Comparison of ENCODE assay signal across 8 cellular contexts in the genomic region with DNA sequence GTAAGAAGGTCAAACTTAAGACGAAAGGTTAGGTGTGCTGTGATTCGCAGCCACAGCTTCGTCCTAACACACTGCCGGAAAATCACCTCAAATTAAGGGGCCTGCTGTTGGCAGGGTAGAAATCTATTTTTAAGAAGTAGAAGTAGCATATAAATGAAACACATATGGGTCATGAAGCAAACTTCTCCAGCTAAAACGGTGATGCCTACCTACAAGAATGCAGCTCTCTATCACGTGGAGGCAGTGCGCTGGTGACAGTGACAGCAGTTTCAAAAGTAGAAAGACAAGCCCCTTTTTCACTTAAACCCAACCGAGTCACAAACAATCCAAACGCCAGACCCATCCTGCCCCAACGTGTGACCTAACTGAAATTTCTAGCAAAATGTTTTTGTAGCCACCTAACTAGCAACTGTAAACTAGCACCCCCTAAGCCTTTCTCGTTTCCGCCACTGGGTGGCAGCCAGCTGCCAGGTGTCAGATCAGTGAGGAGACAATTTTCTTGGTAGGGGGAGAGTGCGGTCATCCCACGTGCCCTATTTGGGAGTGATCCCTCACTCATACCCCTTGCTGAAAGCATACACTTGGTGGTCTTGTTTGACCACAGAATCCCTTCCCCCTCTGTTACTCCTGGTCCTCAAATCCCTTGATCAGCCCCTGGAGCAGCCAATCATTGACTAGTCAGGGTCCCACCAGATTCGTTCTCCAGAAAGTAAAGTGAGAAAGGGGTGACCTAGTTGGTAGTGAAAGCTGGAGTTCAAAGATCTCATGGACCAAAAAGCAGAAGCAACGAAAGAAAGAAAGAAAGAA.
DNase-seq lines count a peak whose midpoint lies in the region; ATAC-seq and TF ChIP-seq lines count a peak whose summit lies in the region.

No MANE protein-coding gene starts in this region.

- no peak overlapping the region for H3K9ac ChIP-seq in parathyroid adenoma

- no peak overlapping the region for H3K27ac Mint-ChIP-seq in activated naive CD4-positive, alpha-beta T cell treated with anti-CD3 and anti-CD28 coated beads, Interleukin-2, amount 10 ng/mL, durations not matched to agents 7 days and 5 days

- H3K36me3 ChIP-seq in Panc1 (ENCODE audit: control insufficient read depth, insufficient read depth, low read length) (no peaks in the 10 kb centered on the region), parathyroid adenoma (ENCODE audit: control insufficient read depth, insufficient read depth, low read length) (no peaks in the 10 kb centered on the region), vagina (no peaks in the 10 kb centered on the region)

- TF ChIP-seq CTCF in 22Rv1 (IDR thresholded peaks at IDR 0.05): peak; percentile 92
- TF ChIP-seq CTCF in GM12875 (IDR thresholded peaks at IDR 0.05; ENCODE audit: borderline replicate concordance, insufficient read depth, low read depth, low read length): peak; percentile 87
- peak; percentile 85 for TF ChIP-seq CTCF in Panc1 (IDR thresholded peaks at IDR 0.05)
- peak; percentile 65 for TF ChIP-seq CTCF in parathyroid adenoma (IDR thresholded peaks at IDR 0.05)
- TF ChIP-seq CTCF in vagina (IDR thresholded peaks at IDR 0.05): peak; percentile 38 to 76 (median 67)

- H3K27me3 Mint-ChIP-seq in activated naive CD4-positive, alpha-beta T cell treated with anti-CD3 and anti-CD28 coated beads, Interleukin-2, amount 10 ng/mL, durations not matched to agents 7 days and 5 days: peaks cover 15% of the 10 kb centered on the region

- H3K9me3 ChIP-seq in Panc1 (ENCODE audit: control insufficient read depth, insufficient read depth, low read depth, low read length) (no peaks in the 10 kb centered on the region), parathyroid adenoma (ENCODE audit: control insufficient read depth, low read length) (no peaks in the 10 kb centered on the region), vagina (no peaks in the 10 kb centered on the region)

- no peaks in the 10 kb centered on the region for H3K4me1 Mint-ChIP-seq in activated naive CD4-positive, alpha-beta T cell treated with anti-CD3 and anti-CD28 coated beads, Interleukin-2, amount 10 ng/mL, durations not matched to agents 7 days and 5 days

- no peak for TF ChIP-seq POLR2A in vagina (IDR thresholded peaks at IDR 0.05)

- no peaks in the 10 kb centered on the region for H3K79me2 ChIP-seq in parathyroid adenoma

- CTCF ChIA-PET in Panc1 (lab: Charles Lee): interaction anchor here (0.7 to 2.0 kb wide), 3 partner anchors 11 to 142 kb away, joined by 3 to 8 read pairs (median 4); no protein-coding TSS in a partner anchor
- CTCF ChIA-PET in activated naive CD4-positive, alpha-beta T cell treated with anti-CD3 and anti-CD28 coated beads, Interleukin-2, amount 10 ng/mL, durations not matched to agents 7 days and 5 days (lab: Charles Lee): interaction anchor here (1.1 to 3.7 kb wide), 5 partner anchors 10 to 631 kb away, joined by 3 to 71 read pairs (median 9); no protein-coding TSS in a partner anchor

- ATAC-seq in Panc1: peak; percentile 79

- H3K9me3 Mint-ChIP-seq in activated naive CD4-positive, alpha-beta T cell treated with anti-CD3 and anti-CD28 coated beads, Interleukin-2, amount 10 ng/mL, durations not matched to agents 7 days and 5 days: no peaks in the 10 kb centered on the region

- H3K36me3 Mint-ChIP-seq in activated naive CD4-positive, alpha-beta T cell treated with anti-CD3 and anti-CD28 coated beads, Interleukin-2, amount 10 ng/mL, durations not matched to agents 7 days and 5 days: no peaks in the 10 kb centered on the region

- no peak overlapping the region for H3K4me3 Mint-ChIP-seq in activated naive CD4-positive, alpha-beta T cell treated with anti-CD3 and anti-CD28 coated beads, Interleukin-2, amount 10 ng/mL, durations not matched to agents 7 days and 5 days

- BruUV-seq in Panc1 (replicated peaks; lab: Mats Ljungman, UMichigan): no TSS peak

- no peak overlapping the region for H3K4me3 ChIP-seq in GM12875 (ENCODE audit: low read depth, low read length)
- no peak overlapping the region for H3K4me3 ChIP-seq in Panc1 (ENCODE audit: low read depth in 2 of 2, low read length in 2 of 2)
- no peak overlapping the region for H3K4me3 ChIP-seq in parathyroid adenoma (ENCODE audit: low read depth, low read length)
- H3K4me3 ChIP-seq in vagina: no peak overlapping the region

- DNase-seq in HuH-7 (ENCODE audit: low spot score): peak; percentile 52
- peak; percentile 41 for DNase-seq in Panc1 (ENCODE audit: low read depth, low spot score)
- peak; percentile 70 for DNase-seq in activated naive CD4-positive, alpha-beta T cell treated with anti-CD3 and anti-CD28 coated beads, Interleukin-2, amount 10 ng/mL, durations not matched to agents 7 days and 5 days
- peak; percentile 27 to 87 (median 76) for DNase-seq in head of caudate nucleus
- no peak for DNase-seq in vagina (ENCODE audit: extremely low spot score in 2 of 2)

- no peak overlapping the region for H2AFZ ChIP-seq in parathyroid adenoma

- POLR2A ChIA-PET in Panc1 (lab: Charles Lee): no interaction called here

- no peaks in the 10 kb centered on the region for H3K4me1 ChIP-seq in Panc1 (ENCODE audit: control insufficient read depth, insufficient read depth, low read length)
- H3K4me1 ChIP-seq in parathyroid adenoma: no peaks in the 10 kb centered on the region
- H3K4me1 ChIP-seq in vagina: peaks cover 8% of the 10 kb centered on the region

- H3K4me2 ChIP-seq in parathyroid adenoma (ENCODE audit: low read length): no peak overlapping the region

- no peak overlapping the region for H3K27ac ChIP-seq in 22Rv1
- H3K27ac ChIP-seq in Panc1 (ENCODE audit: low read length): no peak overlapping the region
- no peak overlapping the region for H3K27ac ChIP-seq in parathyroid adenoma
- no peak overlapping the region for H3K27ac ChIP-seq in vagina

- H3K27me3 ChIP-seq in Panc1 (ENCODE audit: control insufficient read depth, insufficient read depth, low read length): no peaks in the 10 kb centered on the region
- H3K27me3 ChIP-seq in parathyroid adenoma (ENCODE audit: control insufficient read depth, insufficient read depth, low read length): no peaks in the 10 kb centered on the region
- H3K27me3 ChIP-seq in vagina: no peaks in the 10 kb centered on the region

- intact Hi-C loops in Panc1 (cut with micrococcal nuclease; ENCODE audit: unreplicated experiment): loop anchor here (2.0 to 5.0 kb wide), 4 partner anchors 40 to 630 kb away; no protein-coding TSS in a partner anchor
- intact Hi-C loops in head of caudate nucleus (cut with DNase I): loop anchor here (5.0 kb wide), 1 partner anchor 630 kb away; no protein-coding TSS in a partner anchor
- intact Hi-C loops in vagina (cut with DNase I): loop anchor here (5.0 kb wide), 1 partner anchor 140 kb away; no protein-coding TSS in a partner anchor

- in situ Hi-C loops in Panc1 (cut with HindIII; ENCODE audit: low pct_unique_long_range_greater_than_20kb, low sequenced_read_pairs): no loop called here

Comparison
In these comparisons a context has a peak if more than half of its experiments do, and no peak if none do; other contexts are left out.
1. DNase-seq: peak in HuH-7 (single experiment), Panc1 (single experiment), activated naive CD4-positive, alpha-beta T cell treated with anti-CD3 and anti-CD28 coated beads, Interleukin-2, amount 10 ng/mL, durations not matched to agents 7 days and 5 days (single experiment) and head of caudate nucleus (42 of 42); none in vagina (0 of 2).
2. Peak in every context shown above with its lines, with median percentiles within 50 percentile points of each other: CTCF ChIP-seq.